ENCODE assay signal across 17 cellular contexts in genomic region chr2:56656826-56657225, GRCh38.
A peak's percentile ranks its signal among the peaks of the same experiment; 100 is the strongest.
DNase-seq lines count a peak whose midpoint lies in the region; ATAC-seq and TF ChIP-seq lines count a peak whose summit lies in the region.
"Had no signal": no experiment of that assay in that cellular context is flagged by ENCODE, and none has a peak within 500 bp of the region (broad histone marks: within the 10 kb centered on the region; RNA-seq: fewer than 3 reads in every experiment).

No MANE protein-coding gene starts in this region.

- POLR2A ChIA-PET in MCF 10A (lab: Yijun Ruan, JAX) (interaction anchor here (0.5 kb wide), 1 partner anchor 119 kb away, joined by 4 read pairs; no protein-coding TSS in a partner anchor), PC-3 (lab: Charles Lee; ENCODE audit: unreplicated experiment) (no interaction called here), RWPE1 (lab: Yijun Ruan, JAX; ENCODE audit: low non-redundant PET) (no interaction called here)

- intact Hi-C loops in MCF 10A (cut with micrococcal nuclease) (no loop called here), mammary epithelial cell (cut with micrococcal nuclease) (no loop called here), PC-3 (cut with micrococcal nuclease) (no loop called here)

- H3K4me1 ChIP-seq in mammary epithelial cell (ENCODE audit: insufficient read depth, low read length) (no peaks in the 10 kb centered on the region), PC-3 (ENCODE audit: insufficient read depth, low read length) (no peaks in the 10 kb centered on the region)
- H3K4me1 ChIP-seq: A549, Caco-2 had no signal

- no peak overlapping the region for H3K27ac Mint-ChIP-seq in MCF 10A (ENCODE audit: low read depth, unreplicated experiment)
- H3K27ac Mint-ChIP-seq: CD4-positive, alpha-beta T cell; GM23338 had no signal

- H3K79me2 ChIP-seq in mammary epithelial cell (ENCODE audit: insufficient read depth, low read length) (no peaks in the 10 kb centered on the region), PC-3 (ENCODE audit: low read length) (no peaks in the 10 kb centered on the region)

- WGBS in mammary epithelial cell (ENCODE audit: low coverage, missing lambda C conversion rate), result 71% methylated on average over 1 of the region's 1 CpG

- in situ Hi-C loops in mammary epithelial cell (cut with MboI; ENCODE audit: low sequenced_read_pairs in 2 of 2), result no loop called here

- H3K4me2 ChIP-seq in mammary epithelial cell (ENCODE audit: insufficient read depth, low read depth, low read length) (no peak overlapping the region), PC-3 (ENCODE audit: low read length) (no peak overlapping the region)
- H3K4me2 ChIP-seq: A549, GM23338 had no signal

- no peaks in the 10 kb centered on the region for H3K9me2 ChIP-seq in PC-3 (replicated peaks; ENCODE audit: low read length)

- no peaks in the 10 kb centered on the region for H3K27me3 Mint-ChIP-seq in MCF 10A (ENCODE audit: insufficient read depth, unreplicated experiment)
- H3K27me3 Mint-ChIP-seq: CD4-positive, alpha-beta T cell had no signal

- H3K27me3 ChIP-seq in mammary epithelial cell (ENCODE audit: insufficient read depth, low read length) (no peaks in the 10 kb centered on the region), PC-3 (ENCODE audit: low read length) (no peaks in the 10 kb centered on the region)

- H3K4me3 ChIP-seq in mammary epithelial cell (replicated peaks in 1 of 3; ENCODE audit: insufficient read depth in 1 of 3, low read depth in 2 of 3, low read length in 3 of 3), result no peak overlapping the region
- H3K4me3 ChIP-seq in PC-3 (ENCODE audit: low read length), result no peak overlapping the region
- H3K4me3 ChIP-seq: A549, GM23338 had no signal

- H3F3A ChIP-seq in PC-3 (ENCODE audit: low read length, unreplicated experiment), result no peaks in the 10 kb centered on the region

- H3K36me3 ChIP-seq in mammary epithelial cell (ENCODE audit: insufficient read depth, low read length) (no peaks in the 10 kb centered on the region), PC-3 (ENCODE audit: low read depth, low read length) (no peaks in the 10 kb centered on the region)

- TF ChIP-seq CTCF in MCF 10A (IDR thresholded peaks at IDR 0.05; ENCODE audit: unreplicated experiment) (no peak), mammary epithelial cell (conservative IDR thresholded peaks at IDR 0.05 in 1 of 2, IDR thresholded peaks at IDR 0.05 in 1 of 2; ENCODE audit: extremely low read depth in 1 of 2, insufficient read depth in 1 of 2, low read depth in 1 of 2, low read length in 2 of 2) (no peak), PC-3 (conservative IDR thresholded peaks at IDR 0.05; ENCODE audit: low read depth, low read length) (no peak), RWPE1 (conservative IDR thresholded peaks at IDR 0.05; ENCODE audit: low read depth) (no peak)

- no peak overlapping the region for H3K4me3 Mint-ChIP-seq in MCF 10A (ENCODE audit: unreplicated experiment)
- H3K4me3 Mint-ChIP-seq: CD4-positive, alpha-beta T cell; GM23338 had no signal

- H4K20me1 ChIP-seq in mammary epithelial cell (ENCODE audit: insufficient read depth, low read length) (no peaks in the 10 kb centered on the region), PC-3 (ENCODE audit: low read length) (no peaks in the 10 kb centered on the region)

- dilution Hi-C loops in mammary epithelial cell (cut with HindIII; ENCODE audit: low sequenced_read_pairs), result no loop called here

- no peaks in the 10 kb centered on the region for H3K9me3 ChIP-seq in mammary epithelial cell (replicated peaks; ENCODE audit: insufficient read depth, low read length)
- no peaks in the 10 kb centered on the region for H3K9me3 ChIP-seq in PC-3 (ENCODE audit: low read length)
- H3K9me3 ChIP-seq: A549, Caco-2 had no signal

- no peaks in the 10 kb centered on the region for H3K9me3 Mint-ChIP-seq in MCF 10A (ENCODE audit: unreplicated experiment)

- H3K9ac ChIP-seq in mammary epithelial cell (ENCODE audit: insufficient read depth, low read length) (no peak overlapping the region), PC-3 (ENCODE audit: low read length) (no peak overlapping the region)

- no peaks in the 10 kb centered on the region for H3K4me1 Mint-ChIP-seq in MCF 10A (ENCODE audit: insufficient read depth, unreplicated experiment)
- H3K4me1 Mint-ChIP-seq: GM23338 had no signal

- no peaks in the 10 kb centered on the region for H3K36me3 Mint-ChIP-seq in MCF 10A (ENCODE audit: insufficient read depth, unreplicated experiment)

- no TSS peak for BruUV-seq in MCF 10A (replicated peaks; lab: Mats Ljungman, UMichigan)
- no TSS peak for BruUV-seq in mammary epithelial cell (replicated peaks; lab: Mats Ljungman, UMichigan)
- BruUV-seq in PC-3 (replicated peaks; lab: Mats Ljungman, UMichigan), result no TSS peak

- H2AFZ ChIP-seq in mammary epithelial cell (ENCODE audit: low read depth, low read length), result no peak overlapping the region
- H2AFZ ChIP-seq in PC-3 (ENCODE audit: low read length), result no peak overlapping the region
- H2AFZ ChIP-seq: GM23338 had no signal

- CTCF ChIA-PET in MCF 10A (lab: Yijun Ruan, JAX) (interaction anchor here (0.6 kb wide), 1 partner anchor 13 kb away, joined by 3 read pairs; no protein-coding TSS in a partner anchor), mammary epithelial cell (lab: Charles Lee; ENCODE audit: low non-redundant PET) (no interaction called here), PC-3 (lab: Charles Lee) (no interaction called here), RWPE1 (lab: Yijun Ruan, JAX) (no interaction called here)

- ATAC-seq in PC-3 (peak; percentile 80), GM21723 (IDR thresholded peaks at IDR 0.05; ENCODE audit: unreplicated experiment) (no peak)
- ATAC-seq: A549, GM23338 had no signal

- H3K27ac ChIP-seq in mammary epithelial cell (ENCODE audit: insufficient read depth, low read depth, low read length), result no peak overlapping the region
- no peak overlapping the region for H3K27ac ChIP-seq in PC-3 (ENCODE audit: low read length)
- H3K27ac ChIP-seq in RWPE1, result no peak overlapping the region
- H3K27ac ChIP-seq: 22Rv1, A549, C4-2B, HL-60 had no signal

- DNase-seq in MCF 10A (ENCODE audit: unreplicated experiment) (peak; percentile 6), mammary epithelial cell (no peak), PC-3 (peak; percentile 63), iris pigment epithelial cell (ENCODE audit: low read depth) (peak; percentile 27), NCI-H748 treated with DMSO at 0.1 percent for 48 hours (lab: John Stamatoyannopoulos, UW) (no peak), RWPE1 (ENCODE audit: low spot score) (no peak)
- DNase-seq: AML-193; Caco-2; CD4-positive, alpha-beta T cell; DMS79 treated with DMSO at 0.1 percent for 48 hours; HCEC 1CT had no signal

Comparison
In these comparisons a context has a peak if more than half of its experiments do, and no peak if none do; other contexts are left out.
1. DNase-seq: peak in MCF 10A (single experiment), PC-3 (single experiment) and iris pigment epithelial cell (single experiment); none in mammary epithelial cell (single experiment), NCI-H748 treated with DMSO at 0.1 percent for 48 hours (single experiment) and RWPE1 (single experiment).